10 cellular contexts compared by ENCODE assay signal in the genomic region with DNA sequence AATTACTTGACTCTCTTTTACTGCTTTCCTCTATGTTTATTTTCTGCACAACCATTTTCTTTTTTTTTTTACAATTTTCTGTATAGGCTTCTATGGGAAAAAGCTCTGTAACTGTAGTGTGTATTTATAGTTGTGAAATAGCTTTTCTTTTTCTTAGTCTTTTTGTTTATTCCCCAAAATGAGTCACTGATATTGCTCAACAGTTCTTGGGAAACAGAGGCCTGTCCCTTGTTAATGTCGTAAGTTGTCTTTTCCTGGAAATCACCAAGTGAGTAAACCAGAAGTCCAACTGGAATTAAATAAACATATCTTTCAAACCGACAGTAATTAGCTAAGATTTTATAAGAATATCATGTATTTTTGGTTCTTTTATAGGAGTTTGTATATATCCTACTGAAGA.
DNase-seq lines count a peak whose midpoint lies in the region; ATAC-seq and TF ChIP-seq lines count a peak whose summit lies in the region.
"Had no signal": no experiment of that assay in that cellular context is flagged by ENCODE, and none has a peak within 500 bp of the region (broad histone marks: within the 10 kb centered on the region; RNA-seq: fewer than 3 reads in every experiment).

No MANE protein-coding gene starts in this region.

- H3K4me1 ChIP-seq in prostate gland (replicated peaks), result peaks cover 2% of the 10 kb centered on the region

- H3K4me3 Mint-ChIP-seq in T-helper 2 cell treated with Interferon-gamma antibody and Interleukin-4, amounts not matched to agents 5 μg/mL and 100 μg/mL, for 36 hours, result no peak overlapping the region

- no peaks in the 10 kb centered on the region for H3K9me3 ChIP-seq in prostate gland

- intact Hi-C loops in prostate gland (cut with DNase I), result no loop called here

- H3K9me3 Mint-ChIP-seq in T-helper 2 cell treated with Interferon-gamma antibody and Interleukin-4, amounts not matched to agents 5 μg/mL and 100 μg/mL, for 36 hours, result no peaks in the 10 kb centered on the region

- ATAC-seq in GM18870 (IDR thresholded peaks at IDR 0.05; ENCODE audit: unreplicated experiment), result no peak
- ATAC-seq in HG03108 (IDR thresholded peaks at IDR 0.05; ENCODE audit: unreplicated experiment), result no peak

- no peaks in the 10 kb centered on the region for H3K27me3 ChIP-seq in prostate gland (replicated peaks; ENCODE audit: insufficient read depth)

- 16% methylated on average over 2 of the region's 2 CpGs for WGBS in prostate gland

- H3K27me3 Mint-ChIP-seq in T-helper 2 cell treated with Interferon-gamma antibody and Interleukin-4, amounts not matched to agents 5 μg/mL and 100 μg/mL, for 36 hours (ENCODE audit: low read depth), result no peaks in the 10 kb centered on the region

- no peaks in the 10 kb centered on the region for H3K36me3 ChIP-seq in prostate gland

- H3K36me3 Mint-ChIP-seq in T-helper 2 cell treated with Interferon-gamma antibody and Interleukin-4, amounts not matched to agents 5 μg/mL and 100 μg/mL, for 36 hours (ENCODE audit: low read depth), result no peaks in the 10 kb centered on the region

- no peak for TF ChIP-seq POLR2A in prostate gland (IDR thresholded peaks at IDR 0.05)

- H3K27ac Mint-ChIP-seq in T-helper 2 cell treated with Interferon-gamma antibody and Interleukin-4, amounts not matched to agents 5 μg/mL and 100 μg/mL, for 36 hours, result no peak overlapping the region

- H3K4me3 ChIP-seq in fibroblast of villous mesenchyme (ENCODE audit: low read depth, low read length) (no peak overlapping the region), prostate gland (no peak overlapping the region)

- H3K27ac ChIP-seq in prostate gland, result peak overlapping the region in 1 of 2 donors; percentile 60

- peak; percentile 93 for DNase-seq in EL
- peak; percentile 81 for DNase-seq in SIG-M5 treated with dmso at 0.1 percent for 504 hours (lab: John Stamatoyannopoulos, UW; ENCODE audit: unreplicated experiment)
- DNase-seq in fibroblast of villous mesenchyme (ENCODE audit: low read depth), result peak; percentile 100
- DNase-seq in prostate gland (ENCODE audit: low spot score), result peak; percentile 55
- DNase-seq in NCI-H1417 (lab: John Stamatoyannopoulos, UW), result no peak
- DNase-seq in T-helper 2 cell treated with Interferon-gamma antibody and Interleukin-4, amounts not matched to agents 5 μg/mL and 100 μg/mL, for 36 hours (ENCODE audit: low spot score), result no peak
- DNase-seq: islet precursor cell, NCI-H510A treated with DMSO at 0.1 percent for 48 hours had no signal

- H3K4me1 Mint-ChIP-seq in T-helper 2 cell treated with Interferon-gamma antibody and Interleukin-4, amounts not matched to agents 5 μg/mL and 100 μg/mL, for 36 hours (ENCODE audit: low read depth), result peaks cover 2% of the 10 kb centered on the region

- TF ChIP-seq CTCF in fibroblast of villous mesenchyme (IDR thresholded peaks at IDR 0.05; ENCODE audit: insufficient read depth, low read depth, low read length), result no peak
- TF ChIP-seq CTCF in prostate gland (IDR thresholded peaks at IDR 0.05), result no peak

Comparison
In these comparisons a context has a peak if more than half of its experiments do, and no peak if none do; other contexts are left out.
1. DNase-seq: peak in EL (single experiment), SIG-M5 treated with dmso at 0.1 percent for 504 hours (single experiment), fibroblast of villous mesenchyme (single experiment) and prostate gland (single experiment); none in NCI-H1417 (0 of 3) and T-helper 2 cell treated with Interferon-gamma antibody and Interleukin-4, amounts not matched to agents 5 μg/mL and 100 μg/mL, for 36 hours (single experiment).